ENCODE assay signal across 10 cellular contexts in the genomic region with DNA sequence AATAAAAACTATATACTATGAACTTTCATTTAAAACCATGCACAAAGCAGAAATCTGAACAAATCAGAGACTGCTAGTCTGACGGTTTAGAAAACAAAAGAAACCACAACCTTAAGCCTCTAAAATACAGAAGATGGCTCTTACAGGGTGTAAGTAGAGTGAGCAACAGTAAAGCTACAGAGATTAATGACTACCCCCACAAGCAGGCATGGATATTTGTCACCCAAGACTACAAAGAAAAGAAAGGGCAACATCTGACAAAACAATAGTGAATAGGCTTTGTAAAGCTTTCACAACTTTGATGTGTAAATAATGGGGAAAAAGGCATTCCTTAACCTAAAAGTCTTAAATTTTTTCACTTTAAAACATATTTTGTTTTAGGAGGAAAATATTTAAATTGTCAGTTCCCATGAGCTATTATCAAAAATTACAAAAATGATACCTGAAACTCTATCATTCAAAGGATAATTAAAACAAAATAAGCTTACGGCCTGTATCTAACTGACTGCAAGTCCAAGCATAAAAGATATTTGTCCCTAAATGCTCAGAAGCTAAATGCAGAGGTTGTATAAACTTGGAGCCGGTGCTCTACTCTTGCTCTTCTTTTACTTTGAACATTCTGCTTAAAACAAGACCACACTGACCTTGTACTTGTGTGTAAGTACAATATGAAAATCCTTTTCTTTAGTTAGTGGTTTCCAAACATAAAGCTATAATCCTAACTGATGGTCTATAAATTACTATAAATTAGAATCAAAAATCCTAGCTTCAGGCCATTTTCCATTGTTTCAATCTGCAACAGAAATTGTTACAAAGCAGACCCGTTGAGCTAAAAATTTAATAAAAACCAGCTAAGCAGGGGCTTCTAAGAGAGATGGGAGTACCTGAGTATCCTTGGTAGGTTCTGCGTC.
DNase-seq lines count a peak whose midpoint lies in the region; ATAC-seq and TF ChIP-seq lines count a peak whose summit lies in the region.
"Had no signal": no experiment of that assay in that cellular context is flagged by ENCODE, and none has a peak within 500 bp of the region (broad histone marks: within the 10 kb centered on the region; RNA-seq: fewer than 3 reads in every experiment).

No MANE protein-coding gene starts in this region.

- DNase-seq in HAP-1 (ENCODE audit: low spot score in 2 of 2) (peak; percentile 58 to 100), SJSA1 (ENCODE audit: low read depth in 1 of 2, low spot score in 2 of 2) (peak in 1 of 2 experiments; percentile 72), hepatocyte (ENCODE audit: low spot score) (no peak), sigmoid colon (no peak), NCI-H510A (lab: John Stamatoyannopoulos, UW) (no peak), anterior cingulate cortex (lab: John Stamatoyannopoulos, UW) (no peak), GDM1 (lab: John Stamatoyannopoulos, UW) (no peak)
- DNase-seq: GF-D8, T-helper 17 cell had no signal

- H3K36me3 ChIP-seq in HAP-1 (replicated peaks) (no peaks in the 10 kb centered on the region), SJSA1 (no peaks in the 10 kb centered on the region; the same call in none of the 2 replicates), hepatocyte (replicated peaks; ENCODE audit: insufficient read depth, low read depth) (no peaks in the 10 kb centered on the region), sigmoid colon (no peaks in the 10 kb centered on the region)

- H3K9me3 ChIP-seq in HAP-1 (no peaks in the 10 kb centered on the region), SJSA1 (replicated peaks) (no peaks in the 10 kb centered on the region), hepatocyte (ENCODE audit: low read depth) (no peaks in the 10 kb centered on the region), sigmoid colon (no peaks in the 10 kb centered on the region)

- H3K79me2 ChIP-seq in hepatocyte: peaks cover 52% of the 10 kb centered on the region

- H3K27me3 ChIP-seq in HAP-1 (ENCODE audit: low read depth) (no peaks in the 10 kb centered on the region), SJSA1 (replicated peaks) (no peaks in the 10 kb centered on the region), hepatocyte (no peaks in the 10 kb centered on the region), sigmoid colon (no peaks in the 10 kb centered on the region)

- TF ChIP-seq CTCF in hepatocyte (IDR thresholded peaks at IDR 0.05; ENCODE audit: poor library complexity) (no peak), sigmoid colon (IDR thresholded peaks at IDR 0.05) (no peak)

- no peaks in the 10 kb centered on the region for H4K20me1 ChIP-seq in hepatocyte (ENCODE audit: insufficient read depth, poor library complexity, severe bottlenecking)

- WGBS in hepatocyte (ENCODE audit: low lambda C conversion rate, missing lambda C conversion rate): 43% methylated on average over 5 of the region's 5 CpGs
- WGBS in sigmoid colon, 2 donors: 77 to 86% methylated on average over 5 of the region's 5 CpGs

- H3K9me2 ChIP-seq in hepatocyte (replicated peaks; ENCODE audit: insufficient read depth): no peaks in the 10 kb centered on the region

- H3K4me3 ChIP-seq in HAP-1 (peak overlapping the region; percentile 24), SJSA1 (no peak overlapping the region), hepatocyte (peak overlapping the region; percentile 8), sigmoid colon (peak overlapping the region; percentile 14 to 41 (median 34))

- TF ChIP-seq POLR2A in sigmoid colon (IDR thresholded peaks at IDR 0.05): no peak

- no peak for TF ChIP-seq EP300 in sigmoid colon (IDR thresholded peaks at IDR 0.05)

- H3K4me1 ChIP-seq in HAP-1 (peaks cover 71% of the 10 kb centered on the region), SJSA1 (replicated peaks) (peaks cover 29% of the 10 kb centered on the region), hepatocyte (ENCODE audit: insufficient read depth) (peaks cover 3% of the 10 kb centered on the region), sigmoid colon (peaks cover 0 to 44% (median 15%) of the 10 kb centered on the region in 4 donors)

- in situ Hi-C loops in HAP-1 (cut with MboI; ENCODE audit: low sequenced_read_pairs): no loop called here

- H3K27ac ChIP-seq in SJSA1 (peak overlapping the region; percentile 40), hepatocyte (peak overlapping the region; percentile 85), sigmoid colon (peak overlapping the region; percentile 16 to 73 (median 63))

- ATAC-seq in HG02642 (IDR thresholded peaks at IDR 0.05; ENCODE audit: poor library complexity, unreplicated experiment): no peak
- ATAC-seq: T-helper 17 cell had no signal

- peak overlapping the region; percentile 70 for H3K4me2 ChIP-seq in hepatocyte

- no peak overlapping the region for H2AFZ ChIP-seq in hepatocyte

- intact Hi-C loops in sigmoid colon (cut with DNase I): loop anchor here (5.0 to 10.0 kb wide), 2 partner anchors 44 to 191 kb away; no protein-coding TSS in a partner anchor

Comparison
In these comparisons a context has a peak if more than half of its experiments do, and no peak if none do; other contexts are left out.
1. DNase-seq: peak in HAP-1 (2 of 2); none in hepatocyte (single experiment), sigmoid colon (single experiment), NCI-H510A (single experiment), anterior cingulate cortex (0 of 58) and GDM1 (single experiment).
2. Peak in every context shown above with its lines, with median percentiles within 50 percentile points of each other: H3K27ac ChIP-seq.